In the genomic region with DNA sequence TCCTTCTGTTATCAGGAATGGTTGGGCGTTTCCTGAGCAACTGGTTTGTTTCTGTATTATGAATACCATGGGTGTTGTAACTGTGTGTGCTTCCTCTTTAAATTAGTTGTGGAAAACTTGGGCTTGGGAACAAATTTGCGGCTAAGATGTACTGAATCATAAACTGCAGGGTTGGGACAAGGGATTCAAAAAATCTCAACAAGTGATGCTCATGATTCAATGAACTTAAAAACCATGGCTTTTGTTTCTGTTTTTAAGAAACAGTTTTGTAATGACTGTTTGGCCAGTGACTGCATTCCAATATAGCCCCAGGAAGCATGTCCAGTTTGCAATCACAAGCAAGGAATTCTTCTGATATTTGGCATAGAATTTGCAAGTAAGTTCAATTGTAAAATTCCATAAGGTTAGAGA, we compare ENCODE assay signal across 16 cellular contexts.
DNase-seq lines count a peak whose midpoint lies in the region; ATAC-seq and TF ChIP-seq lines count a peak whose summit lies in the region.
"Had no signal": no experiment of that assay in that cellular context is flagged by ENCODE, and none has a peak within 500 bp of the region (broad histone marks: within the 10 kb centered on the region; RNA-seq: fewer than 3 reads in every experiment).

No MANE protein-coding gene starts in this region.

- H3K14ac ChIP-seq in mesenchymal stem cell (ENCODE audit: low read length in 2 of 2): no peak overlapping the region

- H3K27ac ChIP-seq in mesenchymal stem cell (ENCODE audit: low read length, poor library complexity, severe bottlenecking) (no peak overlapping the region), GM23338 (ENCODE audit: low read depth) (no peak overlapping the region)
- H3K27ac ChIP-seq: BLaER1 treated with 17β-estradiol and CSF1 and Interleukin-3, amounts not matched to agents 10 nM and 100 nM; KMS-11; psoas muscle had no signal

- no peaks in the 10 kb centered on the region for H3K27me3 ChIP-seq in MG63
- no peaks in the 10 kb centered on the region for H3K27me3 ChIP-seq in mesenchymal stem cell (ENCODE audit: control insufficient read depth in 1 of 2, insufficient read depth in 1 of 2, low read length in 2 of 2)
- H3K27me3 ChIP-seq in GM23338 (ENCODE audit: insufficient read depth): no peaks in the 10 kb centered on the region
- H3K27me3 ChIP-seq: BLaER1 treated with 17β-estradiol and CSF1 and Interleukin-3, amounts not matched to agents 10 nM and 100 nM had no signal

- 25% methylated on average over 2 of the region's 2 CpGs for WGBS in mesenchymal stem cell

- H3K36me3 ChIP-seq in MG63 (no peaks in the 10 kb centered on the region), mesenchymal stem cell (ENCODE audit: control insufficient read depth in 1 of 2, insufficient read depth in 2 of 2, low read depth in 1 of 2, low read length in 2 of 2) (no peaks in the 10 kb centered on the region), GM23338 (ENCODE audit: insufficient read depth) (no peaks in the 10 kb centered on the region)

- H3K27ac Mint-ChIP-seq in endothelial cell (ENCODE audit: unreplicated experiment) (peak overlapping the region; percentile 63), GM23338 (no peak overlapping the region)

- no peak overlapping the region for H3K4me3 ChIP-seq in MG63
- no peak overlapping the region for H3K4me3 ChIP-seq in mesenchymal stem cell (ENCODE audit: insufficient read depth in 1 of 2, low read depth in 1 of 2, low read length in 2 of 2)
- no peak overlapping the region for H3K4me3 ChIP-seq in GM23338
- H3K4me3 ChIP-seq: BLaER1 treated with 17β-estradiol and CSF1 and Interleukin-3, amounts not matched to agents 10 nM and 100 nM; mucosa of descending colon; psoas muscle had no signal

- H2BK5ac ChIP-seq in mesenchymal stem cell (ENCODE audit: low read depth, low read length, poor library complexity, severe bottlenecking): no peak overlapping the region

- H3K36me3 Mint-ChIP-seq in endothelial cell (ENCODE audit: low read depth, unreplicated experiment) (no peaks in the 10 kb centered on the region), GM23338 (ENCODE audit: low read depth) (no peaks in the 10 kb centered on the region)

- H3K4me3 Mint-ChIP-seq in endothelial cell (ENCODE audit: unreplicated experiment) (no peak overlapping the region), GM23338 (no peak overlapping the region)

- H2BK120ac ChIP-seq in mesenchymal stem cell (ENCODE audit: low read depth, low read length): no peak overlapping the region

- H3K79me2 ChIP-seq in GM23338 (replicated peaks; ENCODE audit: insufficient read depth): no peaks in the 10 kb centered on the region

- H3K18ac ChIP-seq in mesenchymal stem cell (ENCODE audit: low read depth in 1 of 2, low read length in 2 of 2): no peak overlapping the region

- H3K4me1 Mint-ChIP-seq in endothelial cell (ENCODE audit: unreplicated experiment) (peaks cover 3% of the 10 kb centered on the region), GM23338 (peaks cover 9% of the 10 kb centered on the region)

- no peak overlapping the region for H3K4me2 ChIP-seq in mesenchymal stem cell (ENCODE audit: low read length, poor library complexity, severe bottlenecking)
- no peak overlapping the region for H3K4me2 ChIP-seq in GM23338
- H3K4me2 ChIP-seq: KMS-11 had no signal

- H2BK12ac ChIP-seq in mesenchymal stem cell (ENCODE audit: low read length in 2 of 2): no peak overlapping the region

- no peak overlapping the region for H4K8ac ChIP-seq in mesenchymal stem cell (ENCODE audit: low read length)

- peak; percentile 70 for DNase-seq in AG20443 (ENCODE audit: low spot score)
- DNase-seq in MG63: peak; percentile 39
- DNase-seq in endothelial cell (ENCODE audit: low spot score): no peak
- peak; percentile 87 for DNase-seq in mesenchymal stem cell
- no peak for DNase-seq in NCI-H1436 (lab: John Stamatoyannopoulos, UW)
- no peak for DNase-seq in GM23338 (ENCODE audit: low spot score)
- no peak for DNase-seq in GM19240 (ENCODE audit: insufficient read length, low spot score)
- DNase-seq: activated gamma-delta T cell, caudate nucleus, mucosa of descending colon, NCI-H1930, psoas muscle, SHP77 had no signal

- H3K4ac ChIP-seq in mesenchymal stem cell (ENCODE audit: low read depth in 1 of 2, low read length in 2 of 2): no peak overlapping the region

- no peaks in the 10 kb centered on the region for H3K79me1 ChIP-seq in mesenchymal stem cell (replicated peaks; ENCODE audit: low read length, poor library complexity, severe bottlenecking)

- H2AFZ ChIP-seq in mesenchymal stem cell (ENCODE audit: low read depth, low read length) (no peak overlapping the region), GM23338 (no peak overlapping the region)

- peak overlapping the region; percentile 68 for H3K9ac ChIP-seq in mesenchymal stem cell (ENCODE audit: low read length)
- H3K9ac ChIP-seq: BLaER1 treated with 17β-estradiol and CSF1 and Interleukin-3, amounts not matched to agents 10 nM and 100 nM; KMS-11 had no signal

- no peak overlapping the region for H4K91ac ChIP-seq in mesenchymal stem cell (ENCODE audit: low read length)

- no peaks in the 10 kb centered on the region for H3K9me2 ChIP-seq in GM23338 (ENCODE audit: insufficient read depth)

- H3K27me3 Mint-ChIP-seq in endothelial cell (ENCODE audit: unreplicated experiment) (no peaks in the 10 kb centered on the region), GM23338 (ENCODE audit: insufficient read depth, low read depth, poor library complexity) (peaks cover 2% of the 10 kb centered on the region)

- no peak overlapping the region for H2AK5ac ChIP-seq in mesenchymal stem cell (ENCODE audit: low read length, severe bottlenecking)

- H3K9me3 ChIP-seq in MG63 (no peaks in the 10 kb centered on the region), mesenchymal stem cell (ENCODE audit: control insufficient read depth, low read length) (no peaks in the 10 kb centered on the region)
- H3K9me3 ChIP-seq: BLaER1 treated with 17β-estradiol and CSF1 and Interleukin-3, amounts not matched to agents 10 nM and 100 nM; mucosa of descending colon; psoas muscle had no signal

- no peaks in the 10 kb centered on the region for H3F3A ChIP-seq in GM23338 (replicated peaks; ENCODE audit: low read depth)

- ATAC-seq in GM23338 (no peak), HG03565 (IDR thresholded peaks at IDR 0.05; ENCODE audit: unreplicated experiment) (no peak)
- ATAC-seq: mucosa of descending colon, psoas muscle had no signal

- H3K9me3 Mint-ChIP-seq in endothelial cell (ENCODE audit: unreplicated experiment): no peaks in the 10 kb centered on the region
- H3K9me3 Mint-ChIP-seq in GM23338: no peaks in the 10 kb centered on the region

- TF ChIP-seq CTCF in endothelial cell (IDR thresholded peaks at IDR 0.05; ENCODE audit: unreplicated experiment): no peak
- TF ChIP-seq CTCF in GM23338 (conservative IDR thresholded peaks at IDR 0.05; ENCODE audit: low read depth in 2 of 2): no peak

- no peak overlapping the region for H2BK15ac ChIP-seq in mesenchymal stem cell (ENCODE audit: low read depth, poor library complexity, severe bottlenecking)

- H3K23ac ChIP-seq in mesenchymal stem cell (ENCODE audit: low read length in 2 of 2): no peak overlapping the region

- no peaks in the 10 kb centered on the region for H4K20me1 ChIP-seq in GM23338 (replicated peaks; ENCODE audit: insufficient read depth)

- H3K4me1 ChIP-seq in mesenchymal stem cell (ENCODE audit: control insufficient read depth, insufficient read depth, low read depth, low read length) (no peaks in the 10 kb centered on the region), GM23338 (ENCODE audit: insufficient read depth) (no peaks in the 10 kb centered on the region)
- H3K4me1 ChIP-seq: psoas muscle had no signal

TF ChIP-seq in GM23338, 12 proteins besides CTCF, POLR2A, EP300 and RAD21 (continues in another document):
- TF ChIP-seq ZNF331 (CRISPR knock-in tag; IDR thresholded peaks at IDR 0.05; ENCODE audit: low read depth): no peak
- TF ChIP-seq, protein P1, sequence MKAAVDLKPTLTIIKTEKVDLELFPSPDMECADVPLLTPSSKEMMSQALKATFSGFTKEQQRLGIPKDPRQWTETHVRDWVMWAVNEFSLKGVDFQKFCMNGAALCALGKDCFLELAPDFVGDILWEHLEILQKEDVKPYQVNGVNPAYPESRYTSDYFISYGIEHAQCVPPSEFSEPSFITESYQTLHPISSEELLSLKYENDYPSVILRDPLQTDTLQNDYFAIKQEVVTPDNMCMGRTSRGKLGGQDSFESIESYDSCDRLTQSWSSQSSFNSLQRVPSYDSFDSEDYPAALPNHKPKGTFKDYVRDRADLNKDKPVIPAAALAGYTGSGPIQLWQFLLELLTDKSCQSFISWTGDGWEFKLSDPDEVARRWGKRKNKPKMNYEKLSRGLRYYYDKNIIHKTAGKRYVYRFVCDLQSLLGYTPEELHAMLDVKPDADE (IDR thresholded peaks at IDR 0.05): no peak
- TF ChIP-seq STAT1 (IDR thresholded peaks at IDR 0.05; ENCODE audit: unreplicated experiment): no peak
- TF ChIP-seq CREB1 (CRISPR knock-in tag; IDR thresholded peaks at IDR 0.05; ENCODE audit: low read depth): no peak
- no peak for TF ChIP-seq EZH2phosphoT487 (IDR thresholded peaks at IDR 0.05; ENCODE audit: unreplicated experiment)
- no peak for TF ChIP-seq JUNB (IDR thresholded peaks at IDR 0.05; ENCODE audit: unreplicated experiment)
- TF ChIP-seq EZH2 (IDR thresholded peaks at IDR 0.05; ENCODE audit: low read depth, unreplicated experiment): no peak
- no peak for TF ChIP-seq NANOG (IDR thresholded peaks at IDR 0.05; ENCODE audit: borderline replicate concordance)
- no peak for TF ChIP-seq ZNF114 (CRISPR knock-in tag; IDR thresholded peaks at IDR 0.05)
- TF ChIP-seq POLR2AphosphoS5 (IDR thresholded peaks at IDR 0.05; ENCODE audit: low read depth): no peak

Comparison
In these comparisons a context has a peak if more than half of its experiments do, and no peak if none do; other contexts are left out.
1. DNase-seq: peak in AG20443 (single experiment), MG63 (single experiment) and mesenchymal stem cell (single experiment); none in endothelial cell (single experiment), NCI-H1436 (single experiment), GM23338 (single experiment) and GM19240 (single experiment).